In genomic region chr4:165383757-165384156, GRCh38 we compare ENCODE assay signal across 13 cellular contexts. TPM values are rescaled to one million over a fixed set of nuclear protein-coding genes. Genes with fewer than 3 reads are reported as not detected.
DNase-seq lines count a peak whose midpoint lies in the region; ATAC-seq and TF ChIP-seq lines count a peak whose summit lies in the region.
"Had no signal": no experiment of that assay in that cellular context is flagged by ENCODE, and none has a peak within 500 bp of the region (broad histone marks: within the 10 kb centered on the region; RNA-seq: fewer than 3 reads in every experiment).

No MANE protein-coding gene starts in this region.

- H3K4me3 ChIP-seq in RWPE2 (ENCODE audit: severe bottlenecking) (no peak overlapping the region), thoracic aorta (peak overlapping the region; percentile 50)

- peaks cover 14% of the 10 kb centered on the region for H3K4me1 ChIP-seq in RWPE2 (ENCODE audit: insufficient read depth, poor library complexity, severe bottlenecking)
- H3K4me1 ChIP-seq in thoracic aorta (ENCODE audit: control insufficient read depth in 1 of 2, low read depth in 2 of 2) = peaks cover 16 to 68% of the 10 kb centered on the region in 2 donors
- H3K4me1 ChIP-seq: Caco-2 had no signal

- no peaks in the 10 kb centered on the region for H3K27me3 ChIP-seq in RWPE2 (ENCODE audit: insufficient read depth, poor library complexity, severe bottlenecking)
- no peaks in the 10 kb centered on the region for H3K27me3 ChIP-seq in thoracic aorta (replicated peaks; ENCODE audit: insufficient read depth)

- TF ChIP-seq CTCF in RWPE2 (IDR thresholded peaks at IDR 0.05; ENCODE audit: poor library complexity, severe bottlenecking) = no peak
- no peak for TF ChIP-seq CTCF in thoracic aorta (IDR thresholded peaks at IDR 0.05)

- ATAC-seq in RWPE2 (ENCODE audit: low read depth) = peak; percentile 7; the same call in 1 of the 3 replicates
- peak; percentile 60 for ATAC-seq in esophagus mucosa
- ATAC-seq in thoracic aorta (ENCODE audit: insufficient number of reproducible peaks, low FRiP score, low read depth) = no peak
- no peak for ATAC-seq in GM19463 (IDR thresholded peaks at IDR 0.05; ENCODE audit: unreplicated experiment)
- ATAC-seq: stimulated activated memory B cell treated with anti-CD40 and anti-IgM and Interleukin-4, amounts not matched to agents 10 μg/mL and 1 μg/mL and 100 μg/mL, for 72 hours had no signal

- no peak overlapping the region for H3K27ac ChIP-seq in RWPE2 (ENCODE audit: poor library complexity, severe bottlenecking)
- peak overlapping the region; percentile 59 to 83 for H3K27ac ChIP-seq in thoracic aorta

- peak; percentile 97 for DNase-seq in NCI-H1694 (lab: John Stamatoyannopoulos, UW)
- no peak for DNase-seq in RWPE2 (ENCODE audit: low spot score)
- DNase-seq in thoracic aorta (ENCODE audit: low spot score) = no peak
- no peak for DNase-seq in kidney tubule cell (ENCODE audit: low spot score)
- no peak for DNase-seq in activated T-cell treated with anti-CD3 and anti-CD28 coated beads for 4 hours
- DNase-seq: activated CD4-positive, alpha-beta T cell treated with anti-CD3 and anti-CD28 coated beads, Interleukin-2, amount 10 ng/mL, durations not matched to agents 7 days and 5 days; activated gamma-delta T cell; Caco-2; KBM-7; naive B cell had no signal

- no peaks in the 10 kb centered on the region for H3K9me3 ChIP-seq in RWPE2 (ENCODE audit: severe bottlenecking)
- H3K9me3 ChIP-seq in thoracic aorta = no peaks in the 10 kb centered on the region
- H3K9me3 ChIP-seq: Caco-2 had no signal

- H3K36me3 ChIP-seq in RWPE2 (ENCODE audit: low read depth) (no peaks in the 10 kb centered on the region; the same call in 1 of the 2 replicates), thoracic aorta (no peaks in the 10 kb centered on the region)

RNA-seq across cellular contexts. Expression of gene CPE, which starts 4.9 kb away (rescaled TPM):
- total RNA-seq in esophagus mucosa (15.4 TPM), thoracic aorta (100 to 1,000 TPM; 395 to 458 TPM)
- total RNA-seq: activated CD4-positive, alpha-beta T cell treated with anti-CD3 and anti-CD28 coated beads, Interleukin-2, amount 10 ng/mL, durations not matched to agents 7 days and 5 days had no signal

RNA-seq across cellular contexts. Expression of gene MSMO1, which starts 56.3 kb away (rescaled TPM):
- total RNA-seq in esophagus mucosa (173 TPM), thoracic aorta (10 to 100 TPM; 12.3 to 16.7 TPM)

Comparison
In these comparisons a context has a peak if more than half of its experiments do, and no peak if none do; other contexts are left out.
1. ATAC-seq: peak in RWPE2 (single experiment) and esophagus mucosa (single experiment); none in thoracic aorta (single experiment) and GM19463 (single experiment).
2. RNA of gene CPE, which starts 4.9 kb away (total RNA-seq): 395 to 458 TPM in thoracic aorta; 15.4 TPM in esophagus mucosa (single experiment); every median in the first group is over 10 times any median in the second.